11 cellular contexts compared by ENCODE assay signal in the genomic region with DNA sequence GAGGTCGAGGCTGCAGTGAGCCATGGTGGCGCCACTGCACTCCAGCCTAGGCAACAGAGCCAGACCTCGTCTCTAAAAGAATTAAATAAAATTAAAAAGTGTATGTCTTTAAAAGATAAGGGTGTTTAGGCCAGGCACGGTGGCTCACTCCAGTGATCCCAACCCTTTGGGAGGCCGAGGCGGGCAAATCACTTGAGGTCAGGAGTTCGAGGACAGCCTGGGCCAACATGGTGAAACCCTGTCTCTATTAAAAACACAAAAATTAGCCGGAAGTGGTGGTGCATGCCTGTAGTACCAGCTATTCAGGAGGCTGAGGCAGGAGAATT. TPM values are rescaled to one million over a fixed set of nuclear protein-coding genes. Genes with fewer than 3 reads are reported as not detected.
A peak's percentile ranks its signal among the peaks of the same experiment; 100 is the strongest.
DNase-seq lines count a peak whose midpoint lies in the region; FAIRE-seq and TF ChIP-seq lines count a peak whose summit lies in the region.
"Had no signal": no experiment of that assay in that cellular context is flagged by ENCODE, and none has a peak within 500 bp of the region (broad histone marks: within the 10 kb centered on the region; RNA-seq: fewer than 3 reads in every experiment).

No MANE protein-coding gene starts in this region.

- H3K14ac ChIP-seq in H1 (ENCODE audit: insufficient read length) = no peak overlapping the region

- POLR2A ChIA-PET in H1 (lab: Charles Lee; ENCODE audit: partially characterized antibody) = no interaction called here

- H3K23ac ChIP-seq in H1 (ENCODE audit: insufficient read length) = no peak overlapping the region

- H3K4me3 ChIP-seq in OCI-LY1 (ENCODE audit: low read depth, low read length, poor library complexity, severe bottlenecking) (peak overlapping the region; percentile 59), H1 (ENCODE audit: extremely low read depth in 1 of 4, insufficient read depth in 2 of 4, low read depth in 3 of 4, low read length in 4 of 4) (peak overlapping the region; percentile 23 to 58 (median 33)), skeletal muscle cell (ENCODE audit: low read depth, low read length) (peak overlapping the region; percentile 38)

- H4K5ac ChIP-seq in H1 (ENCODE audit: insufficient read length, low read depth, low read length) = no peak overlapping the region

- DNase-seq in NCI-H510A treated with DMSO at 0.1 percent for 48 hours (lab: John Stamatoyannopoulos, UW) = peak; percentile 53
- no peak for DNase-seq in NCI-H510A (lab: John Stamatoyannopoulos, UW)
- no peak for DNase-seq in H1 (ENCODE audit: low read depth in 1 of 2, low spot score in 2 of 2)
- no peak for DNase-seq in skeletal muscle cell (ENCODE audit: low read depth)
- DNase-seq in NCI-H1417 (lab: John Stamatoyannopoulos, UW) = no peak
- DNase-seq in NCI-H1436 treated with DMSO at 0.1 percent for 48 hours (lab: John Stamatoyannopoulos, UW) = no peak
- no peak for DNase-seq in RPMI8226
- DNase-seq: effector CD4-positive, alpha-beta T cell; T-helper 9 cell had no signal

- H2BK15ac ChIP-seq in H1 (ENCODE audit: low read length) = no peak overlapping the region

- H4K20me1 ChIP-seq in OCI-LY1 (ENCODE audit: insufficient read depth, low read length) (no peaks in the 10 kb centered on the region), H1 (replicated peaks in 1 of 2; ENCODE audit: control insufficient read depth in 1 of 2, insufficient read depth in 2 of 2, low read length in 2 of 2) (no peaks in the 10 kb centered on the region)

- no peaks in the 10 kb centered on the region for H3K4me1 ChIP-seq in OCI-LY1 (ENCODE audit: insufficient read depth, low read length, severe bottlenecking)
- H3K4me1 ChIP-seq in H1 (replicated peaks in 1 of 4; ENCODE audit: control insufficient read depth in 3 of 4, insufficient read depth in 4 of 4, low read length in 3 of 4) = 0 out of 7 replicates have a peak, but pooled peaks cover 0 to 4% (median 0%) of the 10 kb centered on the region in 4 experiments

- peak overlapping the region; percentile 83 for H3K4me2 ChIP-seq in OCI-LY1 (ENCODE audit: low read length)
- H3K4me2 ChIP-seq in H1 (ENCODE audit: insufficient read depth in 1 of 2, low read depth in 2 of 2, low read length in 2 of 2) = peak overlapping the region; percentile 54 to 70

- H2BK5ac ChIP-seq in H1 (ENCODE audit: low read depth, low read length) = no peak overlapping the region

- H3K23me2 ChIP-seq in H1 (ENCODE audit: low read depth, low read length) = peaks cover 4% of the 10 kb centered on the region; the same call in 1 of the 2 replicates

- no peak for TF ChIP-seq RAD21 in H1 (IDR thresholded peaks at IDR 0.05 in 1 of 2, conservative IDR thresholded peaks at IDR 0.05 in 1 of 2; ENCODE audit: low read depth in 2 of 2, low read length in 2 of 2)

- no peak overlapping the region for H4K91ac ChIP-seq in H1 (replicated peaks; ENCODE audit: insufficient read length, low read length)

- no peak for TF ChIP-seq POLR2A in H1 (IDR thresholded peaks at IDR 0.05; ENCODE audit: control extremely low read depth in 1 of 2, low read depth in 2 of 2, low read length in 2 of 2)

- H3K9ac ChIP-seq in OCI-LY1 (ENCODE audit: low read length) (no peak overlapping the region; the same call in 1 of the 2 replicates), H1 (replicated peaks in 1 of 4; ENCODE audit: extremely low read depth in 1 of 4, low read depth in 3 of 4, low read length in 3 of 4) (no peak overlapping the region; a peak in 1 of 7 replicates)

- 49% methylated on average over 8 of the region's 8 CpGs; no CpG with 5 or more reads in 1 of the 2 experiments for whole genome bisulfite sequencing in H1 (ENCODE audit: extremely low coverage in 1 of 2, insufficient coverage in 1 of 2, insufficient read length in 1 of 2, insufficient replicate concordance in 2 of 2, low coverage in 1 of 2, low lambda C conversion rate in 2 of 2, missing lambda C conversion rate in 1 of 2), 2 experiments

- H3K79me1 ChIP-seq in H1 (ENCODE audit: low read depth, low read length) = no peaks in the 10 kb centered on the region

- H4K8ac ChIP-seq in H1 (ENCODE audit: extremely low read depth, insufficient read depth, low read length) = no peak overlapping the region

- no peak overlapping the region for H2AK5ac ChIP-seq in H1 (ENCODE audit: low read depth, low read length)

- CTCF ChIA-PET in H1 (lab: Charles Lee; ENCODE audit: partially characterized antibody) = interaction anchor here (0.8 to 3.0 kb wide), 5 partner anchors 9 to 176 kb away, joined by 3 to 15 read pairs (median 4); no protein-coding TSS in a partner anchor

- H3K79me2 ChIP-seq in OCI-LY1 (ENCODE audit: insufficient read depth, low read length) (no peaks in the 10 kb centered on the region), H1 (ENCODE audit: control insufficient read depth in 1 of 2, insufficient read depth in 2 of 2, low read length in 2 of 2) (no peaks in the 10 kb centered on the region)

- no peak overlapping the region for H3K18ac ChIP-seq in H1 (ENCODE audit: extremely low read depth, low read length)

- H3K9me3 ChIP-seq in OCI-LY1 (ENCODE audit: low read length) (no peaks in the 10 kb centered on the region), H1 (ENCODE audit: insufficient read depth in 2 of 2, low read depth in 1 of 2, low read length in 1 of 2) (no peaks in the 10 kb centered on the region; a peak in 1 of 4 replicates)

- no peak overlapping the region for H2BK20ac ChIP-seq in H1 (ENCODE audit: low read length)

- no peak overlapping the region for H2BK12ac ChIP-seq in H1 (ENCODE audit: low read depth, low read length)

- H3K36me3 ChIP-seq in OCI-LY1 (ENCODE audit: insufficient read depth, low read length) (no peaks in the 10 kb centered on the region), H1 (ENCODE audit: control insufficient read depth in 2 of 4, insufficient read depth in 4 of 4, low read length in 3 of 4) (no peaks in the 10 kb centered on the region)

- H3K27me3 ChIP-seq in OCI-LY1 (ENCODE audit: insufficient read depth, low read length) (peaks cover 5% of the 10 kb centered on the region; the same call in 1 of the 2 replicates), H1 (replicated peaks in 1 of 4; ENCODE audit: control insufficient read depth in 3 of 4, extremely low read depth in 1 of 4, insufficient read depth in 3 of 4, low read length in 3 of 4) (peaks cover 0 to 16% (median 13%) of the 10 kb centered on the region in 4 experiments; a peak in 5 of 7 replicates)

- H2AFZ ChIP-seq in OCI-LY1 (ENCODE audit: low read length) = no peak overlapping the region
- no peak overlapping the region for H2AFZ ChIP-seq in H1 (ENCODE audit: low read length)

- TF ChIP-seq CTCF in OCI-LY1 (IDR thresholded peaks at IDR 0.05; ENCODE audit: low read length) (0 out of 2 replicates have a peak, but pooled peaks have one; percentile 4), H1 (IDR thresholded peaks at IDR 0.05; ENCODE audit: control extremely low read depth in 1 of 3, insufficient read depth in 1 of 3, low read depth in 1 of 3, low read length in 3 of 3) (no peak)

- no peaks in the 10 kb centered on the region for H3F3A ChIP-seq in OCI-LY1 (ENCODE audit: insufficient read depth, low read length)

- no peak overlapping the region for H3K27ac ChIP-seq in OCI-LY1 (ENCODE audit: low read depth, low read length, poor library complexity, severe bottlenecking)
- no peak overlapping the region for H3K27ac ChIP-seq in H1 (ENCODE audit: low read depth, low read length)

- no peak overlapping the region for H3K4ac ChIP-seq in H1 (replicated peaks; ENCODE audit: insufficient read length, low read depth, low read length)

- no peak for TF ChIP-seq EP300 in H1 (IDR thresholded peaks at IDR 0.05; ENCODE audit: borderline replicate concordance in 1 of 2, low read depth in 2 of 2, low read length in 2 of 2)

- no peaks in the 10 kb centered on the region for H3K9me2 ChIP-seq in OCI-LY1 (ENCODE audit: low read depth, low read length)

- no peak for FAIRE-seq in H1 (lab: Jason Lieb, UNC)

- H3K56ac ChIP-seq in H1 (replicated peaks; ENCODE audit: insufficient read length, low read depth, low read length) = no peak overlapping the region

- H2BK120ac ChIP-seq in H1 (replicated peaks; ENCODE audit: low read depth, low read length) = no peak overlapping the region

RNA-seq across cellular contexts. Expression of gene SDHAF1, which starts 7.5 kb away (rescaled TPM):
- 16.0 and 16.8 TPM in 2 replicates for total RNA-seq in H1 (2021; fragmentation: NEBNext Ultra II Directional; extraction: Animal tissue kit (Norgen Biotek cat#: 25700))
- polyA plus RNA-seq in H1 (2011; rRNA removed) = 21.3 and 27.7 TPM in 2 replicates
- 26.1 TPM for polyA plus RNA-seq in H1 (2011; cell fraction: cytosol; rRNA removed)
- 19.7 TPM for polyA plus RNA-seq in H1 (2011; cell fraction: nucleus; rRNA removed)
- 15.8 to 17.6 TPM (median 15.9 TPM) in 4 replicates for polyA plus RNA-seq in H1 (2012, experiment 1 of 2)
- 19.8 TPM for polyA plus RNA-seq in H1 (2012, experiment 2 of 2)
- 18.5 TPM for polyA plus RNA-seq in H1 (2013, experiment 1 of 2)
- 17.2 TPM for polyA plus RNA-seq in H1 (2013, experiment 2 of 2)
- polyA minus RNA-seq in H1 (2011; rRNA and poly(A)+ RNA removed) = 3.2 and 3.3 TPM in 2 replicates
- polyA minus RNA-seq in H1 (2011; cell fraction: cytosol; rRNA and poly(A)+ RNA removed) = 8.0 TPM
- 9.8 TPM for polyA minus RNA-seq in H1 (2011; cell fraction: nucleus; rRNA and poly(A)+ RNA removed)

RNA-seq across cellular contexts. Expression of gene SYNE4, which starts 21.1 kb away (rescaled TPM):
- total RNA-seq in H1 (2021; fragmentation: NEBNext Ultra II Directional; extraction: Animal tissue kit (Norgen Biotek cat#: 25700)) = 20.8 and 21.8 TPM in 2 replicates
- 22.6 and 29.1 TPM in 2 replicates for polyA plus RNA-seq in H1 (2011; rRNA removed)
- 25.4 TPM for polyA plus RNA-seq in H1 (2011; cell fraction: cytosol; rRNA removed)
- polyA plus RNA-seq in H1 (2011; cell fraction: nucleus; rRNA removed) = 30.0 TPM
- polyA plus RNA-seq in H1 (2012, experiment 1 of 2) = 20.7 to 28.0 TPM (median 25.1 TPM) in 4 replicates
- polyA plus RNA-seq in H1 (2012, experiment 2 of 2) = 36.3 TPM
- polyA plus RNA-seq in H1 (2013, experiment 1 of 2) = 20.5 TPM
- polyA plus RNA-seq in H1 (2013, experiment 2 of 2) = 20.3 TPM
- 9.0 and 9.2 TPM in 2 replicates for polyA minus RNA-seq in H1 (2011; rRNA and poly(A)+ RNA removed)
- polyA minus RNA-seq in H1 (2011; cell fraction: cytosol; rRNA and poly(A)+ RNA removed) = 9.8 TPM
- 12.7 TPM for polyA minus RNA-seq in H1 (2011; cell fraction: nucleus; rRNA and poly(A)+ RNA removed)
- total RNA-seq: glomerular endothelial cell had no signal

RNA-seq across cellular contexts. Expression of gene ALKBH6, which starts 26.5 kb away (rescaled TPM):
- total RNA-seq in H1 (2021; fragmentation: NEBNext Ultra II Directional; extraction: Animal tissue kit (Norgen Biotek cat#: 25700)) = 19.2 and 24.8 TPM in 2 replicates
- polyA plus RNA-seq in H1 (2011; rRNA removed) = 33.3 and 51.2 TPM in 2 replicates
- 40.1 TPM for polyA plus RNA-seq in H1 (2011; cell fraction: cytosol; rRNA removed)
- 73.1 TPM for polyA plus RNA-seq in H1 (2011; cell fraction: nucleus; rRNA removed)
- polyA plus RNA-seq in H1 (2012, experiment 1 of 2) = 28.3 to 46.2 TPM (median 30.6 TPM) in 4 replicates
- 32.6 TPM for polyA plus RNA-seq in H1 (2012, experiment 2 of 2)
- 33.6 TPM for polyA plus RNA-seq in H1 (2013, experiment 1 of 2)
- polyA plus RNA-seq in H1 (2013, experiment 2 of 2) = 32.8 TPM
- 8.4 and 8.6 TPM in 2 replicates for polyA minus RNA-seq in H1 (2011; rRNA and poly(A)+ RNA removed)
- 7.9 TPM for polyA minus RNA-seq in H1 (2011; cell fraction: cytosol; rRNA and poly(A)+ RNA removed)
- polyA minus RNA-seq in H1 (2011; cell fraction: nucleus; rRNA and poly(A)+ RNA removed) = 17.7 TPM

RNA-seq across cellular contexts. Expression of gene CLIP3, which starts 45.1 kb away (rescaled TPM):
- 21.7 and 33.7 TPM in 2 replicates for total RNA-seq in H1 (2021; fragmentation: NEBNext Ultra II Directional; extraction: Animal tissue kit (Norgen Biotek cat#: 25700))
- polyA plus RNA-seq in H1 (2011; rRNA removed) = 5.9 and 12.0 TPM in 2 replicates
- 4.9 TPM for polyA plus RNA-seq in H1 (2011; cell fraction: cytosol; rRNA removed)
- polyA plus RNA-seq in H1 (2011; cell fraction: nucleus; rRNA removed) = 10.4 TPM
- polyA plus RNA-seq in H1 (2012, experiment 1 of 2) = 21.3 to 26.6 TPM (median 24.5 TPM) in 4 replicates
- polyA plus RNA-seq in H1 (2012, experiment 2 of 2) = 24.2 TPM
- polyA plus RNA-seq in H1 (2013, experiment 1 of 2) = 8.5 TPM
- 8.9 TPM for polyA plus RNA-seq in H1 (2013, experiment 2 of 2)
- 6.2 and 7.8 TPM in 2 replicates for polyA minus RNA-seq in H1 (2011; rRNA and poly(A)+ RNA removed)
- 20.6 TPM for polyA minus RNA-seq in H1 (2011; cell fraction: cytosol; rRNA and poly(A)+ RNA removed)
- 13.9 TPM for polyA minus RNA-seq in H1 (2011; cell fraction: nucleus; rRNA and poly(A)+ RNA removed)

RNA-seq across cellular contexts. Expression of gene LRFN3, which starts 51.4 kb away (rescaled TPM):
- total RNA-seq in H1 (2021; fragmentation: NEBNext Ultra II Directional; extraction: Animal tissue kit (Norgen Biotek cat#: 25700)) = 15.2 and 16.8 TPM in 2 replicates
- 4.6 and 8.0 TPM in 2 replicates for polyA plus RNA-seq in H1 (2011; rRNA removed)
- polyA plus RNA-seq in H1 (2011; cell fraction: cytosol; rRNA removed) = 3.2 TPM
- polyA plus RNA-seq in H1 (2011; cell fraction: nucleus; rRNA removed) = 6.9 TPM
- polyA plus RNA-seq in H1 (2012, experiment 1 of 2) = 7.2 to 13.6 TPM (median 12.7 TPM) in 4 replicates
- polyA plus RNA-seq in H1 (2012, experiment 2 of 2) = 9.9 TPM
- 19.6 TPM for polyA plus RNA-seq in H1 (2013, experiment 1 of 2)
- polyA plus RNA-seq in H1 (2013, experiment 2 of 2) = 18.6 TPM
- polyA minus RNA-seq in H1 (2011; rRNA and poly(A)+ RNA removed) = 2.1 and 2.4 TPM in 2 replicates
- polyA minus RNA-seq in H1 (2011; cell fraction: cytosol; rRNA and poly(A)+ RNA removed) = 7.6 TPM
- 6.9 TPM for polyA minus RNA-seq in H1 (2011; cell fraction: nucleus; rRNA and poly(A)+ RNA removed)
